In the genomic region with DNA sequence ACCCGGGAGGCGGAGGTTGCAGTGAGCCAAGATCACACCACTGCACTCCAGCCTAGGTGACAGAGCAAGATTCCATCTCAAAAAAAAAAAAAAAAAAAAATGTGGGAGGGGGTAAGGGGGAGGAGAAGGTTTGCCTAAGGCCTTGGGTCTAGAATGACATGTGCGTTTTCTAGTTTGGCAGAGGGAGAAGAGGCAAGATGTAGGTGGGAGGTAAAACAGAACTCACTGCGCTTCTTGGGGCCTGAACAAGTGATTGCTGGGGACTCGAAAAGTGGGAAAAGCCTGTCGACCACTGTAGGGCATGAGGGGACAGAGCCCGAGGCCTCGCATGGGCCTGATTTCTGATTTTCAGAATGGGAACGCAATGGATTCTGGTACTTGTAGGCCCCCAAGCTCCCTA, we compare ENCODE assay signal across 2 cellular contexts.
TF ChIP-seq lines count a peak whose summit lies in the region.

No MANE protein-coding gene starts in this region.

TF ChIP-seq in H1, 55 proteins besides CTCF, POLR2A, EP300 and RAD21:
- TF ChIP-seq, protein P1, sequence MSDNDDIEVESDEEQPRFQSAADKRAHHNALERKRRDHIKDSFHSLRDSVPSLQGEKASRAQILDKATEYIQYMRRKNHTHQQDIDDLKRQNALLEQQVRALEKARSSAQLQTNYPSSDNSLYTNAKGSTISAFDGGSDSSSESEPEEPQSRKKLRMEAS (IDR thresholded peaks at IDR 0.05) = 0 out of 2 replicates have a peak, but pooled peaks have one; percentile 13
- TF ChIP-seq, protein P2, sequence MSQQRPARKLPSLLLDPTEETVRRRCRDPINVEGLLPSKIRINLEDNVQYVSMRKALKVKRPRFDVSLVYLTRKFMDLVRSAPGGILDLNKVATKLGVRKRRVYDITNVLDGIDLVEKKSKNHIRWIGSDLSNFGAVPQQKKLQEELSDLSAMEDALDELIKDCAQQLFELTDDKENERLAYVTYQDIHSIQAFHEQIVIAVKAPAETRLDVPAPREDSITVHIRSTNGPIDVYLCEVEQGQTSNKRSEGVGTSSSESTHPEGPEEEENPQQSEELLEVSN (IDR thresholded peaks at IDR 0.05) = peak; percentile 45; the same call in 1 of the 2 replicates
- no peak for TF ChIP-seq TAF7 (optimal IDR thresholded peaks at IDR 0.05; ENCODE audit: borderline replicate concordance, low read depth, low read length)

TF ChIP-seq in GM12891, 5 proteins besides CTCF, POLR2A, EP300 and RAD21:
- TF ChIP-seq TAF1 (IDR thresholded peaks at IDR 0.05; ENCODE audit: low read depth, low read length) = no peak
- no peak for TF ChIP-seq PAX5 (IDR thresholded peaks at IDR 0.05; ENCODE audit: insufficient read depth, low read length, severe bottlenecking)
- no peak for TF ChIP-seq POLR2AphosphoS5 (IDR thresholded peaks at IDR 0.05; ENCODE audit: low read depth, low read length)
- TF ChIP-seq POU2F2 (IDR thresholded peaks at IDR 0.05; ENCODE audit: low read depth, low read length) = no peak
